13 cellular contexts compared by ENCODE assay signal in genomic region chr6:21634582-21634981, GRCh38. TPM values are rescaled to one million over a fixed set of nuclear protein-coding genes. Genes with fewer than 3 reads are reported as not detected.
DNase-seq lines count a peak whose midpoint lies in the region; ATAC-seq, FAIRE-seq and TF ChIP-seq lines count a peak whose summit lies in the region.
"Had no signal": no experiment of that assay in that cellular context is flagged by ENCODE, and none has a peak within 500 bp of the region (broad histone marks: within the 10 kb centered on the region; RNA-seq: fewer than 3 reads in every experiment).

No MANE protein-coding gene starts in this region.

- intact Hi-C loops in ascending aorta (cut with DNase I), result loop anchor here (2.0 to 5.0 kb wide), 2 partner anchors 33 to 38 kb away; no protein-coding TSS in a partner anchor
- intact Hi-C loops in activated T-helper 2 cell treated with anti-CD3 and anti-CD28 coated beads, Interferon-gamma antibody, Interleukin-2, Interleukin-4, amounts not matched to agents 10 μg/mL and 5 μg/mL and 100 μg/mL, durations not matched to agents 14 hours and 24 hours and 36 hours (cut with micrococcal nuclease), result no loop called here

- peaks cover 0 to 17% of the 10 kb centered on the region in 2 donors for H3K4me1 ChIP-seq in ascending aorta
- H3K4me1 ChIP-seq: psoas muscle had no signal

- DNase-seq in AG08396 (ENCODE audit: low spot score) (peak; percentile 73), HS-5 (ENCODE audit: low read depth) (peak; percentile 90), ascending aorta (ENCODE audit: low spot score in 2 of 2) (peak in 1 of 2 donors; percentile 78), putamen (ENCODE audit: low spot score) (no peak)
- DNase-seq in activated T-helper 2 cell treated with anti-CD3 and anti-CD28 coated beads, Interferon-gamma antibody, Interleukin-2, Interleukin-4, amounts not matched to agents 10 μg/mL and 5 μg/mL and 100 μg/mL, durations not matched to agents 14 hours and 24 hours and 36 hours (ENCODE audit: low spot score), result no peak
- no peak for DNase-seq in activated CD4-positive, CD25-positive, alpha-beta regulatory T cell (lab: John Stamatoyannopoulos, UW)
- DNase-seq: activated CD8-positive, alpha-beta T cell treated with anti-CD3 and anti-CD28 coated beads for 36 hours; amygdala; COR-L47; psoas muscle had no signal

- no peaks in the 10 kb centered on the region for H3K36me3 Mint-ChIP-seq in activated T-helper 2 cell treated with anti-CD3 and anti-CD28 coated beads, Interferon-gamma antibody, Interleukin-2, Interleukin-4, amounts not matched to agents 10 μg/mL and 5 μg/mL and 100 μg/mL, durations not matched to agents 14 hours and 24 hours and 36 hours (ENCODE audit: low read depth)

- no peaks in the 10 kb centered on the region for H3K4me1 Mint-ChIP-seq in activated T-helper 2 cell treated with anti-CD3 and anti-CD28 coated beads, Interferon-gamma antibody, Interleukin-2, Interleukin-4, amounts not matched to agents 10 μg/mL and 5 μg/mL and 100 μg/mL, durations not matched to agents 14 hours and 24 hours and 36 hours (ENCODE audit: low read depth)

- no peak for TF ChIP-seq CTCF in ascending aorta (IDR thresholded peaks at IDR 0.05)

- no peaks in the 10 kb centered on the region for H3K27me3 Mint-ChIP-seq in activated T-helper 2 cell treated with anti-CD3 and anti-CD28 coated beads, Interferon-gamma antibody, Interleukin-2, Interleukin-4, amounts not matched to agents 10 μg/mL and 5 μg/mL and 100 μg/mL, durations not matched to agents 14 hours and 24 hours and 36 hours (ENCODE audit: low read depth)
- H3K27me3 Mint-ChIP-seq: activated CD8-positive, alpha-beta T cell treated with anti-CD3 and anti-CD28 coated beads for 36 hours had no signal

- no peak overlapping the region for H3K4me3 ChIP-seq in ascending aorta
- H3K4me3 ChIP-seq: psoas muscle had no signal

- no peak overlapping the region for H3K27ac Mint-ChIP-seq in activated T-helper 2 cell treated with anti-CD3 and anti-CD28 coated beads, Interferon-gamma antibody, Interleukin-2, Interleukin-4, amounts not matched to agents 10 μg/mL and 5 μg/mL and 100 μg/mL, durations not matched to agents 14 hours and 24 hours and 36 hours
- H3K27ac Mint-ChIP-seq: activated CD8-positive, alpha-beta T cell treated with anti-CD3 and anti-CD28 coated beads for 36 hours had no signal

- no peak for ATAC-seq in HG03108 (IDR thresholded peaks at IDR 0.05; ENCODE audit: unreplicated experiment)
- ATAC-seq: activated CD8-positive, alpha-beta T cell treated with anti-CD3 and anti-CD28 coated beads for 36 hours had no signal

- no peaks in the 10 kb centered on the region for H3K9me3 Mint-ChIP-seq in activated T-helper 2 cell treated with anti-CD3 and anti-CD28 coated beads, Interferon-gamma antibody, Interleukin-2, Interleukin-4, amounts not matched to agents 10 μg/mL and 5 μg/mL and 100 μg/mL, durations not matched to agents 14 hours and 24 hours and 36 hours
- H3K9me3 Mint-ChIP-seq: activated CD8-positive, alpha-beta T cell treated with anti-CD3 and anti-CD28 coated beads for 36 hours had no signal

- no peaks in the 10 kb centered on the region for H3K9me3 ChIP-seq in ascending aorta
- H3K9me3 ChIP-seq: psoas muscle had no signal

- no peaks in the 10 kb centered on the region for H3K27me3 ChIP-seq in ascending aorta

- FAIRE-seq in islet of Langerhans (lab: Jason Lieb, UNC), result peak; percentile 75

- H3K36me3 ChIP-seq in ascending aorta, result no peaks in the 10 kb centered on the region

- H3K27ac ChIP-seq in ascending aorta, result peak overlapping the region; percentile 38 to 56
- H3K27ac ChIP-seq: KMS-11, psoas muscle had no signal

- H3K4me3 Mint-ChIP-seq in activated T-helper 2 cell treated with anti-CD3 and anti-CD28 coated beads, Interferon-gamma antibody, Interleukin-2, Interleukin-4, amounts not matched to agents 10 μg/mL and 5 μg/mL and 100 μg/mL, durations not matched to agents 14 hours and 24 hours and 36 hours (ENCODE audit: low read depth), result no peak overlapping the region
- H3K4me3 Mint-ChIP-seq: activated CD8-positive, alpha-beta T cell treated with anti-CD3 and anti-CD28 coated beads for 36 hours had no signal

RNA-seq across cellular contexts. Expression of gene SOX4, which starts 41.0 kb away (rescaled TPM):
- total RNA-seq in ascending aorta, result 10.4 TPM
- 20.3 and 20.8 TPM in 2 replicates for total RNA-seq in activated T-helper 2 cell treated with anti-CD3 and anti-CD28 coated beads, Interferon-gamma antibody, Interleukin-2, Interleukin-4, amounts not matched to agents 10 μg/mL and 5 μg/mL and 100 μg/mL, durations not matched to agents 14 hours and 24 hours and 36 hours

Comparison
In these comparisons a context has a peak if more than half of its experiments do, and no peak if none do; other contexts are left out.
1. DNase-seq: peak in AG08396 (single experiment) and HS-5 (single experiment); none in activated T-helper 2 cell treated with anti-CD3 and anti-CD28 coated beads, Interferon-gamma antibody, Interleukin-2, Interleukin-4, amounts not matched to agents 10 μg/mL and 5 μg/mL and 100 μg/mL, durations not matched to agents 14 hours and 24 hours and 36 hours (single experiment), putamen (single experiment) and activated CD4-positive, CD25-positive, alpha-beta regulatory T cell (0 of 4).